ENCODE assay signal across 15 cellular contexts in the genomic region with DNA sequence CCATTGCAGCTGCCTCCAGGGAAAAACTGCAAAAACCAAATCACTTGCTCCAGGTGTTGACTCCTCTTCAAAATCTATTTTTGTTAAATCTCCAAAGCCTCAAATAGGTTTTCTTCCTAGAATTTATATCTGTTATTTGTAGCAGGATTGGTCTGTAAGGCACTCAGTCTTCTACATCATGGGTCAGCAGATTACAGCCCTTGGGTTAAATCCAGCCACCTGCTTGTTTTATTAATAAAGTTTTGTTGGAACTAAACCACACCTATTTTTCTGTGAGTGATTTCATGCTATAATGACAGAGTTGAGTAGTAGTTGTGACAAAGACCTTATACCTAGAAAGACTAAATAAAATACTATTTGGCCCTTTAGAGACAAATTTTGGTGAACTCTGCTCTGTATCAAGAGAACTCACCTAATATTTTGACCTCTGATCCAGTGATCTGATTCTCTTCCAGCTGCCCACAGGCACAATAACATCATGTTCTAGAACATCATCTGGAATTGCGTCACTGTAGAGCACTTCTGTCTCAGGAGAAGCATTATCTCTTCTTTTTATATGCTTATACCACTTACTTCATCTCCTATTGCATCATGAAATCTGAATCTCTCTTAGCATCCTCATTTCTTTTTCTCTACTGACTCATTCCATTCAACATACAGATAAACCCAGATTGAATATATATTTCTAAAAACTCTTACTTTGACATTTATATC.
A peak's percentile ranks its signal among the peaks of the same experiment; 100 is the strongest.
DNase-seq lines count a peak whose midpoint lies in the region; ATAC-seq, FAIRE-seq and TF ChIP-seq lines count a peak whose summit lies in the region.
"Had no signal": no experiment of that assay in that cellular context is flagged by ENCODE, and none has a peak within 500 bp of the region (broad histone marks: within the 10 kb centered on the region; RNA-seq: fewer than 3 reads in every experiment).

No MANE protein-coding gene starts in this region.

- no peak for TF ChIP-seq RAD21 in A549 (conservative IDR thresholded peaks at IDR 0.05 in 1 of 2, IDR thresholded peaks at IDR 0.05 in 1 of 2)

- no peaks in the 10 kb centered on the region for H3K36me3 Mint-ChIP-seq in H9 (ENCODE audit: insufficient read depth in 1 of 3, low read depth in 3 of 3)

- no peak overlapping the region for H3K18ac ChIP-seq in H9 (ENCODE audit: insufficient read length, low read depth, low read length)

- H3K4me3 ChIP-seq in A549 (no peak overlapping the region), astrocyte of the spinal cord (ENCODE audit: low read depth, low read length) (no peak overlapping the region), heart left ventricle (no peak overlapping the region)
- H3K4me3 ChIP-seq: MG63, mucosa of descending colon, pancreas had no signal

- H3K27ac ChIP-seq in A549 (peak overlapping the region; percentile 9 to 69; a peak in 1 of 6 replicates), heart left ventricle (no peak overlapping the region), H9 (ENCODE audit: insufficient read length, low read depth, low read length) (no peak overlapping the region)
- H3K27ac ChIP-seq: foreskin keratinocyte, pancreas had no signal

- no peak overlapping the region for H2AFZ ChIP-seq in H9 (ENCODE audit: low read length)

- ATAC-seq in A549 (peak in 1 of 2 experiments; percentile 30; a peak in 1 of 6 replicates), heart left ventricle (peak in 3 of 4 donors; percentile 49 to 86 (median 77))
- ATAC-seq: foreskin keratinocyte, HCT116, mucosa of descending colon, pancreas had no signal

- peaks cover 7 to 14% of the 10 kb centered on the region in 2 experiments; a peak in 3 of 4 replicates for H3K4me1 Mint-ChIP-seq in H9

- H3K27me3 ChIP-seq in heart left ventricle (no peaks in the 10 kb centered on the region), H9 (ENCODE audit: insufficient read depth, low read length) (no peaks in the 10 kb centered on the region)
- H3K27me3 ChIP-seq: foreskin keratinocyte, MG63, pancreas had no signal

- H2BK5ac ChIP-seq in H9 (ENCODE audit: insufficient read length, low read length): no peak overlapping the region

- intact Hi-C loops in heart left ventricle (cut with DNase I): no loop called here

- H3K4ac ChIP-seq in H9 (ENCODE audit: low read depth, low read length): no peak overlapping the region

- no peak for TF ChIP-seq POLR2A in A549 (IDR thresholded peaks at IDR 0.05; ENCODE audit: low read length)
- TF ChIP-seq POLR2A in heart left ventricle (IDR thresholded peaks at IDR 0.05): no peak

- H3K23me2 ChIP-seq in H9 (ENCODE audit: insufficient read length, low read depth, low read length, poor library complexity, severe bottlenecking): no peaks in the 10 kb centered on the region

- no peak overlapping the region for H4K91ac ChIP-seq in H9 (ENCODE audit: insufficient read length, low read depth, low read length)

- no peak for TF ChIP-seq CTCF in A549 (IDR thresholded peaks at IDR 0.05)
- no peak for TF ChIP-seq CTCF in astrocyte of the spinal cord (IDR thresholded peaks at IDR 0.05; ENCODE audit: low read depth, low read length)
- no peak for TF ChIP-seq CTCF in heart left ventricle (IDR thresholded peaks at IDR 0.05)
- no peak for TF ChIP-seq CTCF in H9 (conservative IDR thresholded peaks at IDR 0.05)

- H3K79me2 ChIP-seq in H9 (ENCODE audit: insufficient read depth, low read length): no peaks in the 10 kb centered on the region

- H3K23ac ChIP-seq in H9 (ENCODE audit: insufficient read length, low read depth, low read length): no peak overlapping the region

- H2BK12ac ChIP-seq in H9 (ENCODE audit: insufficient read length, low read depth, low read length): no peak overlapping the region

- H3K79me1 ChIP-seq in H9 (ENCODE audit: insufficient read depth, low read depth, low read length, poor library complexity, severe bottlenecking): no peaks in the 10 kb centered on the region

- TF ChIP-seq EP300 in A549 (IDR thresholded peaks at IDR 0.05): no peak

- H3K9me3 Mint-ChIP-seq in H9: peaks cover 0 to 3% of the 10 kb centered on the region in 2 experiments; a peak in 1 of 5 replicates

- H3K9me3 ChIP-seq in A549 (no peaks in the 10 kb centered on the region), heart left ventricle (peaks cover 0 to 26% (median 0%) of the 10 kb centered on the region in 12 donors), H9 (ENCODE audit: control insufficient read depth, low read depth, low read length) (no peaks in the 10 kb centered on the region)
- H3K9me3 ChIP-seq: MG63, mucosa of descending colon, pancreas had no signal

- H4K8ac ChIP-seq in H9 (replicated peaks; ENCODE audit: insufficient read length, low read depth, low read length): no peak overlapping the region

- no peak for DNase-seq in A549 (ENCODE audit: low read depth in 1 of 2, low spot score in 1 of 2)
- peak; percentile 83 for DNase-seq in HCEC 1CT
- DNase-seq in astrocyte of the spinal cord (ENCODE audit: low read depth, low spot score): peak; percentile 39
- DNase-seq in heart left ventricle: no peak
- DNase-seq in KBM-7: no peak
- no peak for DNase-seq in midbrain (lab: John Stamatoyannopoulos, UW)
- no peak for DNase-seq in H9
- no peak for DNase-seq in SK-N-DZ (ENCODE audit: low spot score)
- DNase-seq: activated CD4-positive, alpha-beta T cell treated with anti-CD3 and anti-CD28 coated beads, Interleukin-2, amount 50 U/mL, for 48 hours; MG63; mucosa of descending colon; pancreas had no signal

- H3K14ac ChIP-seq in H9 (ENCODE audit: insufficient read depth, low read length): no peak overlapping the region

- H3K56ac ChIP-seq in H9 (ENCODE audit: insufficient read length, low read depth, low read length): no peak overlapping the region

- H3K27ac Mint-ChIP-seq in H9: peak overlapping the region in 1 of 3 experiments; percentile 18; a peak in 3 of 7 replicates

- H2BK120ac ChIP-seq in H9 (ENCODE audit: low read depth, low read length, poor library complexity, severe bottlenecking): no peak overlapping the region

- H2AK5ac ChIP-seq in H9 (ENCODE audit: insufficient read length, low read length): no peak overlapping the region

- no peaks in the 10 kb centered on the region for H4K20me1 ChIP-seq in H9 (ENCODE audit: control insufficient read depth, insufficient read depth, insufficient read length)

- H3K4me1 ChIP-seq in A549 (peaks cover 48% of the 10 kb centered on the region; the same call in 2 of the 3 replicates), heart left ventricle (peaks cover 0 to 12% (median 0%) of the 10 kb centered on the region in 12 donors), H9 (ENCODE audit: insufficient read depth, low read length) (no peaks in the 10 kb centered on the region; the same call in 1 of the 2 replicates)
- H3K4me1 ChIP-seq: foreskin keratinocyte, pancreas had no signal

- 86% methylated on average over 1 of the region's 1 CpG for WGBS in A549 (ENCODE audit: missing lambda C conversion rate)
- 76 to 88% (median 84%) methylated on average over 1 of the region's 1 CpG for WGBS in heart left ventricle, 4 donors
- WGBS in H9 (ENCODE audit: extremely low coverage, insufficient read length, low lambda C conversion rate): no CpG with 5 or more reads among the region's 1 CpG

- no peak overlapping the region for H2BK20ac ChIP-seq in H9 (ENCODE audit: low read depth, low read length, poor library complexity, severe bottlenecking)

- H3K4me3 Mint-ChIP-seq in H9: no peak overlapping the region

- in situ Hi-C loops in astrocyte of the spinal cord (cut with HindIII; ENCODE audit: low sequenced_read_pairs) (no loop called here), KBM-7 (cut with MboI; ENCODE audit: low pct_unique_long_range_greater_than_20kb, low sequenced_read_pairs) (no loop called here)

- no peak for FAIRE-seq in A549 (lab: Jason Lieb, UNC)
- FAIRE-seq: pancreas, TTC549 had no signal

- H4K5ac ChIP-seq in H9 (ENCODE audit: insufficient read length, low read depth, low read length): no peak overlapping the region

- H3K9ac ChIP-seq in H9 (ENCODE audit: extremely low read depth, insufficient read length, low read length): no peak overlapping the region

- H2BK15ac ChIP-seq in H9 (ENCODE audit: low read depth, low read length): no peak overlapping the region

- no peak overlapping the region for H3T11ph ChIP-seq in H9 (ENCODE audit: low read length)

- H3K4me2 ChIP-seq in A549: peak overlapping the region; percentile 48
- no peak overlapping the region for H3K4me2 ChIP-seq in H9 (ENCODE audit: insufficient read depth, insufficient read length, low read length)

- no peaks in the 10 kb centered on the region for H3K36me3 ChIP-seq in heart left ventricle
- H3K36me3 ChIP-seq: MG63, pancreas had no signal

- CTCF ChIA-PET in A549 (lab: Yijun Ruan, JAX): interaction anchor here (0.9 to 1.3 kb wide), 3 partner anchors 17 to 78 kb away, joined by 4 to 8 read pairs (median 5); no protein-coding TSS in a partner anchor

- no peaks in the 10 kb centered on the region for H3K27me3 Mint-ChIP-seq in H9 (ENCODE audit: low read depth)

- POLR2A ChIA-PET in A549 (lab: Yijun Ruan, JAX): interaction anchor here (1.0 kb wide), 1 partner anchor 176 kb away, joined by 3 read pairs; a partner anchor contains a TSS

TF ChIP-seq in A549, 52 proteins besides CTCF, POLR2A, EP300 and RAD21:
- 0 out of 2 replicates have a peak, but pooled peaks have one; percentile 30 for TF ChIP-seq JUNB (IDR thresholded peaks at IDR 0.05)
- TF ChIP-seq HOXB13 (CRISPR knock-in tag; IDR thresholded peaks at IDR 0.05; ENCODE audit: low read depth): no peak
- TF ChIP-seq NPAS2 (CRISPR knock-in tag; IDR thresholded peaks at IDR 0.05; ENCODE audit: borderline replicate concordance): no peak
- TF ChIP-seq CEBPB (IDR thresholded peaks at IDR 0.05): peak; percentile 63 to 84
- no peak for TF ChIP-seq MYC (IDR thresholded peaks at IDR 0.05; ENCODE audit: borderline replicate concordance, low read length)
TF ChIP-seq in A549: peak in this region for 2.

Comparison
In these comparisons a context has a peak if more than half of its experiments do, and no peak if none do; other contexts are left out.
1. DNase-seq: peak in HCEC 1CT (single experiment) and astrocyte of the spinal cord (single experiment); none in A549 (0 of 2), heart left ventricle (0 of 5), KBM-7 (single experiment), midbrain (single experiment), H9 (single experiment) and SK-N-DZ (single experiment).
2. H3K27ac ChIP-seq: peak in A549 (2 of 2); none in heart left ventricle (0 of 12) and H9 (single experiment).